ENCODE assay signal across 14 cellular contexts in the genomic region with DNA sequence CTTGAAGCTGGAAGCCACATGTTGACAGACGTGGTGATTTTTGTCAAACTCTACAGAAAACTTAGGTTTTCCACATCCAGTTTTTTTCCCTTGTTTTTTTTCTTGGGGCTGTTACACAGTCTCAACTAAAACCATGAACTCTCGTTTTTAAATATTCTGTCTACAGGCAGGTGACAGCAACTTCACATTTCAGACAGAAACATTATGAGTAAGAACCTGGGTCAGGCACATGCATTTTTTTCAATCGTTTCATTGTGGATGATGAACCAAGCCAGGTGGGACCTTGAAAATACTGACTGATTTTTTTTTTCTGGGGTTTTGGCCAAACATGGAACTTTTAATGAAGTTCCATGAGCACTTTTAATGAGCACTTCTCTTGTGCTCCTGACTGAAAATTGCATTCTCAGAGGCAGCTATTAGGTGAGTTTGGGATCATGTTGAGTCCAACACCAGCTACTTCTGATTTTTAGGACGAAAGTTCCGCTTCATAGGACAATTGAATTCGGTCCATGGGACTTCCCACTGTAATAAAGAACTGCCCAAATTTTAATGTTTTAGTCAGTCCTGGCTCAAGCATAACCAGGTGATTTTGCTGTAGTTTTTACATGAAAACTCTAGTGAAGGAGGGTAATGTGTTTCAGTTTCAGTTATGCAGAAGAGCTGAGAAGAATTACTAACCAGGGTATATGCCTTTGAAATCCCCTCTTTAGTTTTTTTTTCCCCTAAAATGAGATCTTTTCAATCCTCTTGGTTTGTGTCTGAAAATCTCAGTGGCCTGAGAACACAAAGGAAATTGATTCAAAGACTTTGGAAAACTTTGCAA.
DNase-seq lines count a peak whose midpoint lies in the region; ATAC-seq and TF ChIP-seq lines count a peak whose summit lies in the region.
"Had no signal": no experiment of that assay in that cellular context is flagged by ENCODE, and none has a peak within 500 bp of the region (broad histone marks: within the 10 kb centered on the region; RNA-seq: fewer than 3 reads in every experiment).

No MANE protein-coding gene starts in this region.

- no peak overlapping the region for H3K4me3 Mint-ChIP-seq in activated naive CD8-positive, alpha-beta T cell treated with anti-CD3 and anti-CD28 coated beads for 36 hours
- H3K4me3 Mint-ChIP-seq: activated B cell treated with CpG ODN at 0.5 μM for 24 hours, IgD-negative memory B cell had no signal

- no peaks in the 10 kb centered on the region for H3K9me3 Mint-ChIP-seq in activated naive CD8-positive, alpha-beta T cell treated with anti-CD3 and anti-CD28 coated beads for 36 hours
- H3K9me3 Mint-ChIP-seq: activated B cell treated with CpG ODN at 0.5 μM for 24 hours had no signal

- H3K4me1 Mint-ChIP-seq in activated naive CD8-positive, alpha-beta T cell treated with anti-CD3 and anti-CD28 coated beads for 36 hours, result no peaks in the 10 kb centered on the region
- H3K4me1 Mint-ChIP-seq: activated B cell treated with CpG ODN at 0.5 μM for 24 hours had no signal

- no peak for TF ChIP-seq CTCF in omental fat pad (IDR thresholded peaks at IDR 0.05)
- no peak for TF ChIP-seq CTCF in uterus (IDR thresholded peaks at IDR 0.05)

- intact Hi-C loops in uterus (cut with DNase I; ENCODE audit: low total_unique reads), result no loop called here

- no peaks in the 10 kb centered on the region for H3K36me3 Mint-ChIP-seq in activated naive CD8-positive, alpha-beta T cell treated with anti-CD3 and anti-CD28 coated beads for 36 hours
- H3K36me3 Mint-ChIP-seq: IgD-negative memory B cell had no signal

- no peak overlapping the region for H3K27ac Mint-ChIP-seq in activated naive CD8-positive, alpha-beta T cell treated with anti-CD3 and anti-CD28 coated beads for 36 hours
- H3K27ac Mint-ChIP-seq: activated B cell treated with CpG ODN at 0.5 μM for 24 hours, IgD-negative memory B cell had no signal

- H3K4me1 ChIP-seq in uterus, result no peaks in the 10 kb centered on the region
- H3K4me1 ChIP-seq: right atrium auricular region had no signal

- H3K27me3 Mint-ChIP-seq in activated naive CD8-positive, alpha-beta T cell treated with anti-CD3 and anti-CD28 coated beads for 36 hours, result no peaks in the 10 kb centered on the region
- H3K27me3 Mint-ChIP-seq: activated B cell treated with CpG ODN at 0.5 μM for 24 hours, IgD-negative memory B cell had no signal

- H3K27me3 ChIP-seq in uterus, result no peaks in the 10 kb centered on the region
- H3K27me3 ChIP-seq: right atrium auricular region had no signal

- no peaks in the 10 kb centered on the region for H3K36me3 ChIP-seq in uterus
- H3K36me3 ChIP-seq: right atrium auricular region had no signal

- no peak for DNase-seq in omental fat pad (ENCODE audit: low spot score)
- no peak for DNase-seq in activated naive CD8-positive, alpha-beta T cell treated with anti-CD3 and anti-CD28 coated beads for 36 hours
- no peak for DNase-seq in uterus
- no peak for DNase-seq in NCI-H524 (lab: John Stamatoyannopoulos, UW)
- DNase-seq: activated B cell treated with CpG ODN at 0.5 μM for 24 hours; effector CD8-positive, alpha-beta T cell; NCI-H2029; stimulated activated CD4-positive, alpha-beta T cell treated with anti-CD3 and anti-CD28 coated beads, Interleukin-4, amount 100 ng/mL, for 24 hours had no signal

- no peak overlapping the region for H3K27ac ChIP-seq in uterus
- H3K27ac ChIP-seq: right atrium auricular region had no signal

- no peak overlapping the region for H3K4me3 ChIP-seq in uterus
- H3K4me3 ChIP-seq: right atrium auricular region had no signal

- ATAC-seq in GM18519 (IDR thresholded peaks at IDR 0.05; ENCODE audit: low FRiP score, unreplicated experiment) (peak; percentile 88), GM21390 (IDR thresholded peaks at IDR 0.05; ENCODE audit: unreplicated experiment) (peak; percentile 78), HG02938 (IDR thresholded peaks at IDR 0.05; ENCODE audit: unreplicated experiment) (peak; percentile 97), HG03558 (IDR thresholded peaks at IDR 0.05; ENCODE audit: extremely low read depth, unreplicated experiment) (peak; percentile 80), omental fat pad (ENCODE audit: low FRiP score) (no peak)

- no peaks in the 10 kb centered on the region for H3K9me3 ChIP-seq in uterus
- H3K9me3 ChIP-seq: right atrium auricular region had no signal

- TF ChIP-seq POLR2A in uterus (IDR thresholded peaks at IDR 0.05), result no peak
